1 cellular context compared by ENCODE assay signal in the genomic region with DNA sequence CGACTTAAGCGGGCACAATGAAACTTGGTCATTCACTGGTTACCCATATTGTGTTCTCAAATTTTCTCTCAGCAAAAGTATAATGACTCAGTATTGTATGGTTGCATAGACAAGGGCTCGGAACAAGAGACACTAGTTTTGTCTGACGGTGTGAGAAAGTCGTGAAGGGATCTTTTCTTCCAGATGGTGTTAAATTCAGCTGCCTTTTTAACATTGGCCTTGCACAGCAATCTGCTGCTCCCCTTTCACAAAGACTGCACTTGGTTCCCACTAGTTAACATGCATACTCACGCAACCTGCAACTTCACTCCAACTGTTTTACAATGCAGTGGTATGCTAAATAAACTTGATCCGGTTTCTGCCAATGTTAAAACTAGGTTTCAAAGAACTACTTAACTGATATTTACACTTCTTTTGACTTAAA.
TF ChIP-seq lines count a peak whose summit lies in the region.

No MANE protein-coding gene starts in this region.

TF ChIP-seq in GM23338, 12 proteins besides CTCF, POLR2A, EP300 and RAD21 (continued from another document):
- TF ChIP-seq ZNF462 (CRISPR knock-in tag; IDR thresholded peaks at IDR 0.05) (no peak), STAT1 (IDR thresholded peaks at IDR 0.05; ENCODE audit: unreplicated experiment) (no peak), POLR2AphosphoS5 (IDR thresholded peaks at IDR 0.05; ENCODE audit: low read depth) (no peak), JUNB (IDR thresholded peaks at IDR 0.05; ENCODE audit: unreplicated experiment) (no peak)
